In genomic region chr20:40459299-40459698, GRCh38 we compare ENCODE assay signal across 34 cellular contexts.
"Had no signal": no experiment of that assay in that cellular context is flagged by ENCODE, and none has a peak within 500 bp of the region (broad histone marks: within the 10 kb centered on the region; RNA-seq: fewer than 3 reads in every experiment).

No MANE protein-coding gene starts in this region.

- H3K27me3 ChIP-seq: ascending aorta, cardiac muscle cell had no signal

- H3K36me3 Mint-ChIP-seq: activated CD4-positive, alpha-beta memory T cell treated with anti-CD3 and anti-CD28 coated beads for 36 hours; activated naive CD4-positive, alpha-beta T cell treated with anti-CD3 and anti-CD28 coated beads, Interleukin-2, amount 10 ng/mL, durations not matched to agents 7 days and 5 days; activated naive CD4-positive, alpha-beta T cell treated with anti-CD3 and anti-CD28 coated beads, Interleukin-2, amount 50 U/mL, for 24 hours; activated naive CD8-positive, alpha-beta T cell; activated naive CD8-positive, alpha-beta T cell treated with anti-CD3 and anti-CD28 coated beads, Interleukin-2, amount 10 ng/mL, durations not matched to agents 7 days and 5 days; brain; T-cell had no signal

- H3K4me3 ChIP-seq: ascending aorta, cardiac muscle cell had no signal

- H3K27ac Mint-ChIP-seq: activated B cell treated with CpG ODN at 0.5 μM for 24 hours; activated CD4-positive, alpha-beta memory T cell treated with anti-CD3 and anti-CD28 coated beads for 36 hours; activated CD4-positive, alpha-beta T cell treated with anti-CD3 and anti-CD28 coated beads, Interleukin-2, amount 10 ng/mL, durations not matched to agents 24 days and 14 days; activated CD8-positive, alpha-beta T cell treated with anti-CD3 and anti-CD28 coated beads for 36 hours; activated naive CD4-positive, alpha-beta T cell treated with anti-CD3 and anti-CD28 coated beads, Interleukin-2, amount 10 ng/mL, durations not matched to agents 7 days and 5 days; activated naive CD4-positive, alpha-beta T cell treated with anti-CD3 and anti-CD28 coated beads, Interleukin-2, amount 50 U/mL, for 24 hours; activated naive CD8-positive, alpha-beta T cell; activated naive CD8-positive, alpha-beta T cell treated with anti-CD3 and anti-CD28 coated beads, Interleukin-2, amount 10 ng/mL, durations not matched to agents 7 days and 5 days; activated naive CD8-positive, alpha-beta T cell treated with anti-CD3 and anti-CD28 coated beads, Interleukin-2, amount 50 U/mL, for 24 hours; activated T-cell treated with anti-CD3 and anti-CD28 coated beads, Interleukin-2, amount 50 U/mL, for 72 hours; activated T-helper 1 cell treated with anti-CD3 and anti-CD28 coated beads, Interleukin-12 subunit alpha, Interleukin-12 subunit beta, Interleukin-2, Interleukin-4 antibody, amounts not matched to agents 30 ng/mL and 10 ng/mL and 1 ng/mL, durations not matched to agents 14 hours and 24 hours and 36 hours; activated T-helper 2 cell treated with anti-CD3 and anti-CD28 coated beads, Interferon-gamma antibody, Interleukin-2, Interleukin-4, amounts not matched to agents 10 μg/mL and 5 μg/mL and 100 μg/mL, durations not matched to agents 14 hours and 24 hours and 36 hours; brain; T-cell; T-helper 17 cell had no signal

- H3K4me1 Mint-ChIP-seq: activated B cell treated with CpG ODN at 0.5 μM for 24 hours; activated CD4-positive, alpha-beta T cell treated with anti-CD3 and anti-CD28 coated beads, Interleukin-2, amount 10 ng/mL, durations not matched to agents 24 days and 14 days; activated naive CD4-positive, alpha-beta T cell treated with anti-CD3 and anti-CD28 coated beads, Interleukin-2, amount 10 ng/mL, durations not matched to agents 7 days and 5 days; activated naive CD4-positive, alpha-beta T cell treated with anti-CD3 and anti-CD28 coated beads, Interleukin-2, amount 50 U/mL, for 24 hours; activated naive CD8-positive, alpha-beta T cell treated with anti-CD3 and anti-CD28 coated beads, Interleukin-2, amount 10 ng/mL, durations not matched to agents 7 days and 5 days; activated naive CD8-positive, alpha-beta T cell treated with anti-CD3 and anti-CD28 coated beads, Interleukin-2, amount 50 U/mL, for 24 hours; central memory CD8-positive, alpha-beta T cell; T-cell; T-helper 17 cell had no signal

- H3K27me3 Mint-ChIP-seq: activated CD4-positive, alpha-beta memory T cell treated with anti-CD3 and anti-CD28 coated beads for 36 hours; activated CD8-positive, alpha-beta T cell treated with anti-CD3 and anti-CD28 coated beads for 36 hours; activated naive CD4-positive, alpha-beta T cell treated with anti-CD3 and anti-CD28 coated beads, Interleukin-2, amount 10 ng/mL, durations not matched to agents 7 days and 5 days; activated naive CD4-positive, alpha-beta T cell treated with anti-CD3 and anti-CD28 coated beads, Interleukin-2, amount 50 U/mL, for 24 hours; activated naive CD8-positive, alpha-beta T cell treated with anti-CD3 and anti-CD28 coated beads, Interleukin-2, amount 10 ng/mL, durations not matched to agents 7 days and 5 days had no signal

- H3K27ac ChIP-seq: ascending aorta, cardiac muscle cell, VCaP had no signal

- H3K9me3 Mint-ChIP-seq: activated B cell treated with CpG ODN at 0.5 μM for 24 hours; activated CD4-positive, alpha-beta memory T cell treated with anti-CD3 and anti-CD28 coated beads for 36 hours; activated CD4-positive, alpha-beta T cell treated with anti-CD3 and anti-CD28 coated beads, Interleukin-2, amount 10 ng/mL, durations not matched to agents 24 days and 14 days; activated CD8-positive, alpha-beta T cell treated with anti-CD3 and anti-CD28 coated beads for 36 hours; activated naive CD4-positive, alpha-beta T cell treated with anti-CD3 and anti-CD28 coated beads, Interleukin-2, amount 10 ng/mL, durations not matched to agents 7 days and 5 days; activated naive CD4-positive, alpha-beta T cell treated with anti-CD3 and anti-CD28 coated beads, Interleukin-2, amount 50 U/mL, for 24 hours; activated naive CD8-positive, alpha-beta T cell treated with anti-CD3 and anti-CD28 coated beads, Interleukin-2, amount 10 ng/mL, durations not matched to agents 7 days and 5 days; activated naive CD8-positive, alpha-beta T cell treated with anti-CD3 and anti-CD28 coated beads, Interleukin-2, amount 50 U/mL, for 24 hours; activated T-cell treated with anti-CD3 and anti-CD28 coated beads, Interleukin-2, amount 50 U/mL, for 4 hours; activated T-helper 1 cell treated with anti-CD3 and anti-CD28 coated beads, Interleukin-12 subunit alpha, Interleukin-12 subunit beta, Interleukin-2, Interleukin-4 antibody, amounts not matched to agents 30 ng/mL and 10 ng/mL and 1 ng/mL, durations not matched to agents 14 hours and 24 hours and 36 hours; activated T-helper 2 cell treated with anti-CD3 and anti-CD28 coated beads, Interferon-gamma antibody, Interleukin-2, Interleukin-4, amounts not matched to agents 10 μg/mL and 5 μg/mL and 100 μg/mL, durations not matched to agents 14 hours and 24 hours and 36 hours; brain; central memory CD8-positive, alpha-beta T cell; T-cell had no signal

- H3K36me3 ChIP-seq: ascending aorta, cardiac muscle cell had no signal

- H3K4me1 ChIP-seq: ascending aorta had no signal

- DNase-seq: activated B cell treated with CpG ODN at 0.5 μM for 24 hours; activated CD4-positive, alpha-beta memory T cell treated with anti-CD3 and anti-CD28 coated beads for 36 hours; activated CD4-positive, alpha-beta T cell treated with anti-CD3 and anti-CD28 coated beads for 4 hours; activated CD4-positive, alpha-beta T cell treated with anti-CD3 and anti-CD28 coated beads, Interleukin-2, amount 10 ng/mL, durations not matched to agents 24 days and 14 days; activated CD4-positive, alpha-beta T cell treated with anti-CD3 and anti-CD28 coated beads, Interleukin-2, amount 50 U/mL, for 1 hour; activated CD4-positive, alpha-beta T cell treated with anti-CD3 and anti-CD28 coated beads, Interleukin-2, amount 50 U/mL, for 4 hours; activated CD4-positive, CD25-positive, alpha-beta regulatory T cell treated with anti-CD3 and anti-CD28 coated beads, Interleukin-2, amount 50 U/mL, for 72 hours; activated CD8-positive, alpha-beta memory T cell treated with anti-CD3 and anti-CD28 coated beads, Interleukin-2, amount 50 U/mL, for 4 hours; activated CD8-positive, alpha-beta T cell treated with anti-CD3 and anti-CD28 coated beads for 36 hours; activated effector memory CD4-positive, alpha-beta T cell treated with Interleukin-2 at 50 U/mL for 16 hours; activated gamma-delta T cell; activated naive CD4-positive, alpha-beta T cell treated with anti-CD3 and anti-CD28 coated beads, Interleukin-2, amount 10 ng/mL, durations not matched to agents 7 days and 5 days; activated naive CD4-positive, alpha-beta T cell treated with Interleukin-2 at 50 U/mL for 16 hours; activated naive CD8-positive, alpha-beta T cell treated with anti-CD3 and anti-CD28 coated beads, Interleukin-2, amount 10 ng/mL, durations not matched to agents 7 days and 5 days; activated naive CD8-positive, alpha-beta T cell treated with anti-CD3 and anti-CD28 coated beads, Interleukin-2, amount 50 U/mL, for 24 hours; activated T-cell treated with anti-CD3 and anti-CD28 coated beads for 4 hours; activated T-cell treated with anti-CD3 and anti-CD28 coated beads, Interleukin-2, amount 50 U/mL, for 1 hour; activated T-cell treated with anti-CD3 and anti-CD28 coated beads, Interleukin-2, amount 50 U/mL, for 4 hours; activated T-cell treated with anti-CD3 and anti-CD28 coated beads, Interleukin-2, amount 50 U/mL, for 72 hours; amygdala; anterior cingulate cortex; caudate nucleus; cerebellar nuclear complex; T-cell; T-helper 17 cell had no signal

- H3K9me3 ChIP-seq: ascending aorta had no signal

- H3K4me3 Mint-ChIP-seq: activated B cell treated with CpG ODN at 0.5 μM for 24 hours; activated CD4-positive, alpha-beta memory T cell treated with anti-CD3 and anti-CD28 coated beads for 36 hours; activated CD4-positive, alpha-beta T cell treated with anti-CD3 and anti-CD28 coated beads, Interleukin-2, amount 10 ng/mL, durations not matched to agents 24 days and 14 days; activated CD8-positive, alpha-beta T cell treated with anti-CD3 and anti-CD28 coated beads for 36 hours; activated naive CD4-positive, alpha-beta T cell treated with anti-CD3 and anti-CD28 coated beads, Interleukin-2, amount 10 ng/mL, durations not matched to agents 7 days and 5 days; activated naive CD4-positive, alpha-beta T cell treated with anti-CD3 and anti-CD28 coated beads, Interleukin-2, amount 50 U/mL, for 24 hours; activated naive CD8-positive, alpha-beta T cell; activated naive CD8-positive, alpha-beta T cell treated with anti-CD3 and anti-CD28 coated beads, Interleukin-2, amount 10 ng/mL, durations not matched to agents 7 days and 5 days; activated naive CD8-positive, alpha-beta T cell treated with anti-CD3 and anti-CD28 coated beads, Interleukin-2, amount 50 U/mL, for 24 hours; activated T-cell treated with anti-CD3 and anti-CD28 coated beads, Interleukin-2, amount 50 U/mL, for 4 hours; activated T-cell treated with anti-CD3 and anti-CD28 coated beads, Interleukin-2, amount 50 U/mL, for 72 hours; activated T-helper 1 cell treated with anti-CD3 and anti-CD28 coated beads, Interleukin-12 subunit alpha, Interleukin-12 subunit beta, Interleukin-2, Interleukin-4 antibody, amounts not matched to agents 30 ng/mL and 10 ng/mL and 1 ng/mL, durations not matched to agents 14 hours and 24 hours and 36 hours; brain; central memory CD8-positive, alpha-beta T cell; T-cell; T-helper 17 cell had no signal
